28 cellular contexts compared by ENCODE assay signal in the genomic region with DNA sequence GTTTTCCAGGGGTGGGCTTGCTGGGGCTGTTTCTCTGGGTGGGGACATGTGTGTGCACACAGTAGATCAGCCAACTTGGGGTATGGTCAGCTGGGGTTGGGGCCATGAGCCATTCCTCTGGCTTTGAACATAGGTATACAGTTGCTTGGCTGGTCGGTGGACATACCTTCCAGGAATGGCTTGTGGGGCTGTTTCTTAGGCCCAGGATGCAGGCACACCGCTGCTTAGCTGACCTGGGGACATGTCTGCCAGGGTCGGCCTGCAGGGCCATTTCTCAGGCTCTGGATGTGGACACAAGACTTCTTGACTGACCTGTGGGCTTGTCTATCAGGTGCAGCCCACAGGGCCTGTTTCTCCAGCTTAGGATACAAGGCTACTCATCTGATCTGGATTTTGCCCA.
"Had no signal": no experiment of that assay in that cellular context is flagged by ENCODE, and none has a peak within 500 bp of the region (broad histone marks: within the 10 kb centered on the region; RNA-seq: fewer than 3 reads in every experiment).

No MANE protein-coding gene starts in this region.

- H3K4me1 Mint-ChIP-seq: activated CD4-positive, alpha-beta memory T cell treated with anti-CD3 and anti-CD28 coated beads, Interleukin-2, amount 10 ng/mL, durations not matched to agents 7 days and 5 days; activated CD4-positive, alpha-beta T cell treated with anti-CD3 and anti-CD28 coated beads, Interleukin-2, amount 10 ng/mL, durations not matched to agents 7 days and 5 days; activated naive CD4-positive, alpha-beta T cell treated with anti-CD3 and anti-CD28 coated beads, Interleukin-2, amount 10 ng/mL, durations not matched to agents 7 days and 5 days; activated naive CD8-positive, alpha-beta T cell treated with anti-CD3 and anti-CD28 coated beads, Interleukin-2, amount 10 ng/mL, durations not matched to agents 7 days and 5 days had no signal

- H3K36me3 ChIP-seq: ascending aorta, breast epithelium, cardiac muscle cell, colonic mucosa, gastrocnemius medialis, heart left ventricle had no signal

- H3K27me3 Mint-ChIP-seq: activated CD4-positive, alpha-beta memory T cell treated with anti-CD3 and anti-CD28 coated beads, Interleukin-2, amount 10 ng/mL, durations not matched to agents 7 days and 5 days; activated naive CD8-positive, alpha-beta T cell treated with anti-CD3 and anti-CD28 coated beads, Interleukin-2, amount 10 ng/mL, durations not matched to agents 7 days and 5 days; brain had no signal

- H3K4me3 ChIP-seq: ascending aorta, breast epithelium, cardiac muscle cell, colonic mucosa, gastrocnemius medialis, heart left ventricle had no signal

- H3K27me3 ChIP-seq: ascending aorta, breast epithelium, cardiac muscle cell, colonic mucosa, foreskin keratinocyte, gastrocnemius medialis, heart left ventricle had no signal

- H3K4me1 ChIP-seq: ascending aorta, breast epithelium, colonic mucosa, foreskin keratinocyte, gastrocnemius medialis had no signal

- ATAC-seq: activated naive CD4-positive, alpha-beta T cell treated with anti-CD3 and anti-CD28 coated beads, Interleukin-2, amount 50 U/mL, for 72 hours; activated T-cell treated with anti-CD3 and anti-CD28 coated beads, Interleukin-2, amount 50 U/mL, for 72 hours; gastrocnemius medialis had no signal

- H3K36me3 Mint-ChIP-seq: activated naive CD4-positive, alpha-beta T cell treated with anti-CD3 and anti-CD28 coated beads, Interleukin-2, amount 10 ng/mL, durations not matched to agents 7 days and 5 days had no signal

- H3K9me3 ChIP-seq: colonic mucosa had no signal

- H3K27ac Mint-ChIP-seq: activated CD4-positive, alpha-beta memory T cell treated with anti-CD3 and anti-CD28 coated beads, Interleukin-2, amount 10 ng/mL, durations not matched to agents 7 days and 5 days; activated CD4-positive, alpha-beta T cell treated with anti-CD3 and anti-CD28 coated beads, Interleukin-2, amount 10 ng/mL, durations not matched to agents 7 days and 5 days; activated naive CD4-positive, alpha-beta T cell treated with anti-CD3 and anti-CD28 coated beads, Interleukin-2, amount 10 ng/mL, durations not matched to agents 7 days and 5 days; activated naive CD4-positive, alpha-beta T cell treated with anti-CD3 and anti-CD28 coated beads, Interleukin-2, amount 50 U/mL, for 72 hours; activated naive CD8-positive, alpha-beta T cell treated with anti-CD3 and anti-CD28 coated beads, Interleukin-2, amount 10 ng/mL, durations not matched to agents 7 days and 5 days; activated T-cell treated with anti-CD3 and anti-CD28 coated beads, Interleukin-2, amount 50 U/mL, for 24 hours; activated T-cell treated with anti-CD3 and anti-CD28 coated beads, Interleukin-2, amount 50 U/mL, for 72 hours; brain had no signal

- FAIRE-seq: endometrium had no signal

- H3K4me3 Mint-ChIP-seq: activated CD4-positive, alpha-beta memory T cell treated with anti-CD3 and anti-CD28 coated beads, Interleukin-2, amount 10 ng/mL, durations not matched to agents 7 days and 5 days; activated CD4-positive, alpha-beta T cell treated with anti-CD3 and anti-CD28 coated beads, Interleukin-2, amount 10 ng/mL, durations not matched to agents 7 days and 5 days; activated naive CD4-positive, alpha-beta T cell treated with anti-CD3 and anti-CD28 coated beads, Interleukin-2, amount 10 ng/mL, durations not matched to agents 7 days and 5 days; activated naive CD8-positive, alpha-beta T cell treated with anti-CD3 and anti-CD28 coated beads, Interleukin-2, amount 10 ng/mL, durations not matched to agents 7 days and 5 days; activated T-cell treated with anti-CD3 and anti-CD28 coated beads, Interleukin-2, amount 50 U/mL, for 24 hours; activated T-cell treated with anti-CD3 and anti-CD28 coated beads, Interleukin-2, amount 50 U/mL, for 72 hours; brain had no signal

- DNase-seq: activated CD4-positive, alpha-beta memory T cell treated with anti-CD3 and anti-CD28 coated beads, Interleukin-2, amount 10 ng/mL, durations not matched to agents 7 days and 5 days; activated CD4-positive, alpha-beta T cell treated with anti-CD3 and anti-CD28 coated beads for 1 hour; activated CD4-positive, alpha-beta T cell treated with anti-CD3 and anti-CD28 coated beads for 4 hours; activated CD4-positive, alpha-beta T cell treated with anti-CD3 and anti-CD28 coated beads, Interleukin-2, amount 10 ng/mL, durations not matched to agents 7 days and 5 days; activated CD4-positive, alpha-beta T cell treated with anti-CD3 and anti-CD28 coated beads, Interleukin-2, amount 50 U/mL, for 4 hours; activated CD8-positive, alpha-beta memory T cell treated with anti-CD3 and anti-CD28 coated beads, Interleukin-2, amount 50 U/mL, for 48 hours; activated gamma-delta T cell; activated naive CD4-positive, alpha-beta T cell; activated naive CD4-positive, alpha-beta T cell treated with anti-CD3 and anti-CD28 coated beads, Interleukin-2, amount 10 ng/mL, durations not matched to agents 7 days and 5 days; activated naive CD8-positive, alpha-beta T cell treated with anti-CD3 and anti-CD28 coated beads, Interleukin-2, amount 10 ng/mL, durations not matched to agents 7 days and 5 days; activated T-cell treated with anti-CD3 and anti-CD28 coated beads for 4 hours; activated T-cell treated with anti-CD3 and anti-CD28 coated beads, Interleukin-2, amount 50 U/mL, for 24 hours; activated T-cell treated with anti-CD3 and anti-CD28 coated beads, Interleukin-2, amount 50 U/mL, for 72 hours; central memory CD4-positive, alpha-beta T cell; cerebellar nuclear complex; colonic mucosa; effector CD8-positive, alpha-beta T cell; foreskin keratinocyte; gastrocnemius medialis; glutamatergic neuron; heart left ventricle; T-helper 2 cell had no signal

- H3K27ac ChIP-seq: ascending aorta, breast epithelium, cardiac muscle cell, colonic mucosa, foreskin keratinocyte, gastrocnemius medialis, heart left ventricle had no signal
